In genomic region chr6:74638467-74638866, GRCh38 we compare ENCODE assay signal across 17 cellular contexts.
DNase-seq lines count a peak whose midpoint lies in the region; ATAC-seq and TF ChIP-seq lines count a peak whose summit lies in the region.
"Had no signal": no experiment of that assay in that cellular context is flagged by ENCODE, and none has a peak within 500 bp of the region (broad histone marks: within the 10 kb centered on the region; RNA-seq: fewer than 3 reads in every experiment).

No MANE protein-coding gene starts in this region.

- H3K4me1 Mint-ChIP-seq in CD4-positive, alpha-beta T cell (ENCODE audit: low read depth) = no peaks in the 10 kb centered on the region
- H3K4me1 Mint-ChIP-seq in activated T-helper 2 cell treated with anti-CD3 and anti-CD28 coated beads, Interferon-gamma antibody, Interleukin-2, Interleukin-4, amounts not matched to agents 10 μg/mL and 5 μg/mL and 100 μg/mL, durations not matched to agents 14 hours and 24 hours and 36 hours (ENCODE audit: low read depth) = no peaks in the 10 kb centered on the region
- H3K4me1 Mint-ChIP-seq: B cell; CD4-positive, CD25-positive, alpha-beta regulatory T cell had no signal

- CTCF ChIA-PET in CD4-positive, alpha-beta T cell (lab: Charles Lee) = no interaction called here

- H3K9me3 Mint-ChIP-seq in CD4-positive, alpha-beta T cell = no peaks in the 10 kb centered on the region
- no peaks in the 10 kb centered on the region for H3K9me3 Mint-ChIP-seq in activated T-helper 2 cell treated with anti-CD3 and anti-CD28 coated beads, Interferon-gamma antibody, Interleukin-2, Interleukin-4, amounts not matched to agents 10 μg/mL and 5 μg/mL and 100 μg/mL, durations not matched to agents 14 hours and 24 hours and 36 hours

- H3K4me3 Mint-ChIP-seq in CD4-positive, alpha-beta T cell = no peak overlapping the region
- H3K4me3 Mint-ChIP-seq in activated T-helper 2 cell treated with anti-CD3 and anti-CD28 coated beads, Interferon-gamma antibody, Interleukin-2, Interleukin-4, amounts not matched to agents 10 μg/mL and 5 μg/mL and 100 μg/mL, durations not matched to agents 14 hours and 24 hours and 36 hours (ENCODE audit: low read depth) = no peak overlapping the region
- H3K4me3 Mint-ChIP-seq: B cell; CD4-positive, CD25-positive, alpha-beta regulatory T cell had no signal

- H3K36me3 ChIP-seq in adipocyte (ENCODE audit: control insufficient read depth, insufficient read depth, low read length, severe bottlenecking) (no peaks in the 10 kb centered on the region), osteoblast (ENCODE audit: insufficient read depth, low read length) (no peaks in the 10 kb centered on the region), aorta (ENCODE audit: control insufficient read depth in 1 of 2, insufficient read depth in 2 of 2, low read length in 1 of 2) (no peaks in the 10 kb centered on the region)

- no peak overlapping the region for H3K27ac Mint-ChIP-seq in CD4-positive, alpha-beta T cell
- no peak overlapping the region for H3K27ac Mint-ChIP-seq in activated T-helper 2 cell treated with anti-CD3 and anti-CD28 coated beads, Interferon-gamma antibody, Interleukin-2, Interleukin-4, amounts not matched to agents 10 μg/mL and 5 μg/mL and 100 μg/mL, durations not matched to agents 14 hours and 24 hours and 36 hours
- H3K27ac Mint-ChIP-seq: B cell; CD4-positive, CD25-positive, alpha-beta regulatory T cell had no signal

- no peaks in the 10 kb centered on the region for H3K36me3 Mint-ChIP-seq in CD4-positive, alpha-beta T cell (ENCODE audit: low read depth)
- H3K36me3 Mint-ChIP-seq in activated T-helper 2 cell treated with anti-CD3 and anti-CD28 coated beads, Interferon-gamma antibody, Interleukin-2, Interleukin-4, amounts not matched to agents 10 μg/mL and 5 μg/mL and 100 μg/mL, durations not matched to agents 14 hours and 24 hours and 36 hours (ENCODE audit: low read depth) = no peaks in the 10 kb centered on the region
- H3K36me3 Mint-ChIP-seq: CD4-positive, CD25-positive, alpha-beta regulatory T cell had no signal

- no peaks in the 10 kb centered on the region for H3K79me2 ChIP-seq in osteoblast (ENCODE audit: insufficient read depth, low read length)

- ATAC-seq in CD4-positive, alpha-beta T cell (ENCODE audit: poor library complexity) = no peak
- ATAC-seq in aorta (ENCODE audit: low FRiP score) = no peak
- ATAC-seq: Panc1 had no signal

- intact Hi-C loops in CD4-positive, alpha-beta T cell (cut with DNase I, micrococcal nuclease) = no loop called here
- intact Hi-C loops in aorta (cut with DNase I) = no loop called here
- intact Hi-C loops in activated T-helper 2 cell treated with anti-CD3 and anti-CD28 coated beads, Interferon-gamma antibody, Interleukin-2, Interleukin-4, amounts not matched to agents 10 μg/mL and 5 μg/mL and 100 μg/mL, durations not matched to agents 14 hours and 24 hours and 36 hours (cut with micrococcal nuclease) = no loop called here

- no peak overlapping the region for H3K9ac ChIP-seq in adipocyte (ENCODE audit: low read length)

- H3K4me1 ChIP-seq in adipocyte (ENCODE audit: control insufficient read depth, insufficient read depth, low read length) = peaks cover 12% of the 10 kb centered on the region
- no peaks in the 10 kb centered on the region for H3K4me1 ChIP-seq in osteoblast (ENCODE audit: insufficient read depth, low read length)
- H3K4me1 ChIP-seq in aorta (ENCODE audit: control insufficient read depth in 1 of 2, insufficient read depth in 2 of 2, low read length in 2 of 2) = peaks cover 0 to 3% of the 10 kb centered on the region in 2 donors

- H3K9me3 ChIP-seq in adipocyte (ENCODE audit: control insufficient read depth, low read length) (no peaks in the 10 kb centered on the region), osteoblast (ENCODE audit: low read depth, low read length) (no peaks in the 10 kb centered on the region), aorta (ENCODE audit: control insufficient read depth, low read length) (no peaks in the 10 kb centered on the region)
- H3K9me3 ChIP-seq in CD4-positive, alpha-beta T cell (ENCODE audit: control insufficient read depth, low read length) = no peaks in the 10 kb centered on the region

- POLR2A ChIA-PET in CD4-positive, alpha-beta T cell (lab: Charles Lee) = no interaction called here

- in situ Hi-C loops in G401 (cut with HindIII; ENCODE audit: low sequenced_read_pairs) = no loop called here

- no peak overlapping the region for H3K4me3 ChIP-seq in adipocyte (ENCODE audit: low read length)
- no peak overlapping the region for H3K4me3 ChIP-seq in osteoblast (ENCODE audit: insufficient read depth, low read length)
- H3K4me3 ChIP-seq in aorta (ENCODE audit: low read length in 2 of 2) = no peak overlapping the region

- peak; percentile 8 for DNase-seq in G401 (ENCODE audit: low spot score)
- DNase-seq in adipocyte (ENCODE audit: low read depth) = peak; percentile 84
- DNase-seq in epidermal melanocyte (ENCODE audit: insufficient read length, low spot score) = peak; percentile 26
- no peak for DNase-seq in osteoblast (ENCODE audit: insufficient read length, low spot score, missing footprints)
- no peak for DNase-seq in CD4-positive, alpha-beta T cell
- DNase-seq in aorta = no peak
- DNase-seq in activated T-helper 2 cell treated with anti-CD3 and anti-CD28 coated beads, Interferon-gamma antibody, Interleukin-2, Interleukin-4, amounts not matched to agents 10 μg/mL and 5 μg/mL and 100 μg/mL, durations not matched to agents 14 hours and 24 hours and 36 hours (ENCODE audit: low spot score) = no peak
- DNase-seq in activated T-cell treated with anti-CD3 and anti-CD28 coated beads, Interleukin-2, amount 50 U/mL, for 48 hours = no peak
- DNase-seq: CD4-positive, CD25-positive, alpha-beta regulatory T cell; GOT3; KBM-7; NCI-H1417 treated with DMSO at 0.1 percent for 48 hours; NCI-H2029 treated with DMSO at 0.1 percent for 48 hours; NCI-H510A treated with DMSO at 0.1 percent for 48 hours; Right ventricle myocardium superior had no signal

- no peak overlapping the region for H3K4me2 ChIP-seq in osteoblast (ENCODE audit: insufficient read depth, low read length)

- H3K27me3 Mint-ChIP-seq in CD4-positive, alpha-beta T cell = no peaks in the 10 kb centered on the region
- H3K27me3 Mint-ChIP-seq in activated T-helper 2 cell treated with anti-CD3 and anti-CD28 coated beads, Interferon-gamma antibody, Interleukin-2, Interleukin-4, amounts not matched to agents 10 μg/mL and 5 μg/mL and 100 μg/mL, durations not matched to agents 14 hours and 24 hours and 36 hours (ENCODE audit: low read depth) = no peaks in the 10 kb centered on the region
- H3K27me3 Mint-ChIP-seq: B cell; CD4-positive, CD25-positive, alpha-beta regulatory T cell had no signal

- 25 to 31% methylated on average over 3 of the region's 3 CpGs for WGBS in aorta, 2 donors

- no peak for TF ChIP-seq CTCF in osteoblast (IDR thresholded peaks at IDR 0.05; ENCODE audit: extremely low read depth, low read depth, low read length)
- TF ChIP-seq CTCF in CD4-positive, alpha-beta T cell (IDR thresholded peaks at IDR 0.05) = no peak

- H3K27ac ChIP-seq in osteoblast (ENCODE audit: low read depth, low read length) (no peak overlapping the region), aorta (ENCODE audit: low read depth in 1 of 2, low read length in 2 of 2) (no peak overlapping the region)
- H3K27ac ChIP-seq in CD4-positive, alpha-beta T cell (ENCODE audit: low read depth, low read length) = no peak overlapping the region

- no peaks in the 10 kb centered on the region for H3K27me3 ChIP-seq in adipocyte (replicated peaks; ENCODE audit: control insufficient read depth, insufficient read depth, low read length)
- no peaks in the 10 kb centered on the region for H3K27me3 ChIP-seq in osteoblast (ENCODE audit: insufficient read depth, low read length)
- H3K27me3 ChIP-seq in CD4-positive, alpha-beta T cell (ENCODE audit: control insufficient read depth, insufficient read depth, low read length) = no peaks in the 10 kb centered on the region
- no peaks in the 10 kb centered on the region for H3K27me3 ChIP-seq in aorta (ENCODE audit: control insufficient read depth in 1 of 2, insufficient read depth in 2 of 2, low read length in 1 of 2)

- peak overlapping the region; percentile 51 for H2AFZ ChIP-seq in osteoblast (ENCODE audit: low read length)

- H4K20me1 ChIP-seq in osteoblast (ENCODE audit: insufficient read depth, low read length) = no peaks in the 10 kb centered on the region

Comparison
In these comparisons a context has a peak if more than half of its experiments do, and no peak if none do; other contexts are left out.
1. DNase-seq: peak in G401 (single experiment), adipocyte (single experiment) and epidermal melanocyte (single experiment); none in osteoblast (single experiment), CD4-positive, alpha-beta T cell (0 of 10), aorta (0 of 2), activated T-helper 2 cell treated with anti-CD3 and anti-CD28 coated beads, Interferon-gamma antibody, Interleukin-2, Interleukin-4, amounts not matched to agents 10 μg/mL and 5 μg/mL and 100 μg/mL, durations not matched to agents 14 hours and 24 hours and 36 hours (single experiment) and activated T-cell treated with anti-CD3 and anti-CD28 coated beads, Interleukin-2, amount 50 U/mL, for 48 hours (0 of 2).